1 cellular context compared by ENCODE assay signal in the genomic region with DNA sequence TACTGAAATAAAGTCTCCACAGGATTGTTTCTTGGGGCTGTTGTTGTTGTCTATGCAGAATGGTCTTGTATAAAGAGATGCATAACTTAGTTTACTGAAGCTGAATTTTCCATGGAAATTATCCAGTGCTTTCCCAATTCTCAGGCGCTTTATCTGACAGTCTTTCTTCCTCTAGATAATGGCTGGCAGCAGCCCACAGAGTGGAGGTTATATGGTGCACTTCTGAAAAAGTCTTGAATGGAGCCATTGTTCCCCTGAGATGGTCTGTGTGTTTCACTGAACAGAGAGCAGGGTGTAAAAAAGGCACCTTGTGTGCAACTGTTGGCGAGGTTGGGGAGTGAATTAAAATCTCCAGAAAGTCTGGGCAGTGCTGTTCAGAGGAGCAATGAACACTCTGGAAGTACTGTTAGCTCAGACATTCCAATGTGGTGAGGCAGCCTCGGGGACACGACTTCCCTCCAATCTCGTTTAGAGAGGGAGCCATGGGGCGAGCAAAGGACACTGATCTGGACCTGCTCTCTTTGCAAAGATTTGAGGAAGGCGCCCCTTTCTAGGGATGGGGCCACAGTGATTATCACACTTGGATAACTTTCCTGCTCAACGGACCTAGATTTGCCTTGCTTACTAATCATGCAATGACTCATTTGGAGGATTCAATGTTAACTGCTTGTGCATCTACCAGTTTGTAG.
A peak's percentile ranks its signal among the peaks of the same experiment; 100 is the strongest.
TF ChIP-seq lines count a peak whose summit lies in the region.

No MANE protein-coding gene starts in this region.

TF ChIP-seq in HEK293, 187 proteins besides CTCF, POLR2A, EP300 and RAD21 (continued from another document):
- TF ChIP-seq, protein P1, sequence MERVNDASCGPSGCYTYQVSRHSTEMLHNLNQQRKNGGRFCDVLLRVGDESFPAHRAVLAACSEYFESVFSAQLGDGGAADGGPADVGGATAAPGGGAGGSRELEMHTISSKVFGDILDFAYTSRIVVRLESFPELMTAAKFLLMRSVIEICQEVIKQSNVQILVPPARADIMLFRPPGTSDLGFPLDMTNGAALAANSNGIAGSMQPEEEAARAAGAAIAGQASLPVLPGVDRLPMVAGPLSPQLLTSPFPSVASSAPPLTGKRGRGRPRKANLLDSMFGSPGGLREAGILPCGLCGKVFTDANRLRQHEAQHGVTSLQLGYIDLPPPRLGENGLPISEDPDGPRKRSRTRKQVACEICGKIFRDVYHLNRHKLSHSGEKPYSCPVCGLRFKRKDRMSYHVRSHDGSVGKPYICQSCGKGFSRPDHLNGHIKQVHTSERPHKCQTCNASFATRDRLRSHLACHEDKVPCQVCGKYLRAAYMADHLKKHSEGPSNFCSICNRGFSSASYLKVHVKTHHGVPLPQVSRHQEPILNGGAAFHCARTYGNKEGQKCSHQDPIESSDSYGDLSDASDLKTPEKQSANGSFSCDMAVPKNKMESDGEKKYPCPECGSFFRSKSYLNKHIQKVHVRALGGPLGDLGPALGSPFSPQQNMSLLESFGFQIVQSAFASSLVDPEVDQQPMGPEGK (tag by site-specific recombination; IDR thresholded peaks at IDR 0.05), result peak; percentile 77
- TF ChIP-seq, protein P2, sequence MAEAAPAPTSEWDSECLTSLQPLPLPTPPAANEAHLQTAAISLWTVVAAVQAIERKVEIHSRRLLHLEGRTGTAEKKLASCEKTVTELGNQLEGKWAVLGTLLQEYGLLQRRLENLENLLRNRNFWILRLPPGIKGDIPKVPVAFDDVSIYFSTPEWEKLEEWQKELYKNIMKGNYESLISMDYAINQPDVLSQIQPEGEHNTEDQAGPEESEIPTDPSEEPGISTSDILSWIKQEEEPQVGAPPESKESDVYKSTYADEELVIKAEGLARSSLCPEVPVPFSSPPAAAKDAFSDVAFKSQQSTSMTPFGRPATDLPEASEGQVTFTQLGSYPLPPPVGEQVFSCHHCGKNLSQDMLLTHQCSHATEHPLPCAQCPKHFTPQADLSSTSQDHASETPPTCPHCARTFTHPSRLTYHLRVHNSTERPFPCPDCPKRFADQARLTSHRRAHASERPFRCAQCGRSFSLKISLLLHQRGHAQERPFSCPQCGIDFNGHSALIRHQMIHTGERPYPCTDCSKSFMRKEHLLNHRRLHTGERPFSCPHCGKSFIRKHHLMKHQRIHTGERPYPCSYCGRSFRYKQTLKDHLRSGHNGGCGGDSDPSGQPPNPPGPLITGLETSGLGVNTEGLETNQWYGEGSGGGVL (tag by site-specific recombination; IDR thresholded peaks at IDR 0.05), result peak; percentile 12; the same call in 1 of the 2 replicates
- no peak for TF ChIP-seq GLI2 (tag by site-specific recombination; IDR thresholded peaks at IDR 0.05; ENCODE audit: borderline replicate concordance, low read depth)
- TF ChIP-seq, protein P3, sequence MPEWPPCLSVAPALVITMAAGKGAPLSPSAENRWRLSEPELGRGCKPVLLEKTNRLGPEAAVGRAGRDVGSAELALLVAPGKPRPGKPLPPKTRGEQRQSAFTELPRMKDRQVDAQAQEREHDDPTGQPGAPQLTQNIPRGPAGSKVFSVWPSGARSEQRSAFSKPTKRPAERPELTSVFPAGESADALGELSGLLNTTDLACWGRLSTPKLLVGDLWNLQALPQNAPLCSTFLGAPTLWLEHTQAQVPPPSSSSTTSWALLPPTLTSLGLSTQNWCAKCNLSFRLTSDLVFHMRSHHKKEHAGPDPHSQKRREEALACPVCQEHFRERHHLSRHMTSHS (tag by site-specific recombination; IDR thresholded peaks at IDR 0.05), result no peak
- no peak for TF ChIP-seq SCRT1 (tag by site-specific recombination; IDR thresholded peaks at IDR 0.05; ENCODE audit: borderline replicate concordance)
- TF ChIP-seq, protein P4, sequence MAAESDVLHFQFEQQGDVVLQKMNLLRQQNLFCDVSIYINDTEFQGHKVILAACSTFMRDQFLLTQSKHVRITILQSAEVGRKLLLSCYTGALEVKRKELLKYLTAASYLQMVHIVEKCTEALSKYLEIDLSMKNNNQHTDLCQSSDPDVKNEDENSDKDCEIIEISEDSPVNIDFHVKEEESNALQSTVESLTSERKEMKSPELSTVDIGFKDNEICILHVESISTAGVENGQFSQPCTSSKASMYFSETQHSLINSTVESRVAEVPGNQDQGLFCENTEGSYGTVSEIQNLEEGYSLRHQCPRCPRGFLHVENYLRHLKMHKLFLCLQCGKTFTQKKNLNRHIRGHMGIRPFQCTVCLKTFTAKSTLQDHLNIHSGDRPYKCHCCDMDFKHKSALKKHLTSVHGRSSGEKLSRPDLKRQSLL (tag by site-specific recombination; IDR thresholded peaks at IDR 0.05), result no peak
- peak; percentile 59; the same call in 1 of the 2 replicates for TF ChIP-seq PRDM1 (tag by site-specific recombination; IDR thresholded peaks at IDR 0.05)
